Comparison of ENCODE assay signal across 8 cellular contexts in genomic region chr9:137223078-137224040, GRCh38. TPM values are rescaled to one million over a fixed set of nuclear protein-coding genes. Genes with fewer than 3 reads are reported as not detected.
DNase-seq lines count a peak whose midpoint lies in the region; ATAC-seq and TF ChIP-seq lines count a peak whose summit lies in the region.

No MANE protein-coding gene starts in this region.

- peaks cover 3% of the 10 kb centered on the region for H3K27me3 ChIP-seq in ovary
- H3K27me3 ChIP-seq in thyroid gland, result no peaks in the 10 kb centered on the region

- 0 to 1% (median 1%) methylated on average over 41 to 68 of the region's 68 CpGs for WGBS in ovary, 3 donors
- 2 to 3% methylated on average over 30 to 36 of the region's 68 CpGs for WGBS in thyroid gland, 2 donors

- peaks cover 7% of the 10 kb centered on the region for H3K4me1 Mint-ChIP-seq in activated naive CD8-positive, alpha-beta T cell treated with anti-CD3 and anti-CD28 coated beads, Interleukin-2, amount 10 ng/mL, durations not matched to agents 7 days and 5 days

- H3K4me3 ChIP-seq in GM12864 (ENCODE audit: low read depth, low read length) (peak overlapping the region; percentile 88), ovary (peak overlapping the region; percentile 50), thyroid gland (replicated peaks in 1 of 3) (peak overlapping the region; percentile 39 to 78 (median 53))

- TF ChIP-seq POLR2A in ovary (IDR thresholded peaks at IDR 0.05) (peak; percentile 26), thyroid gland (IDR thresholded peaks at IDR 0.05) (peak in 1 of 2 donors; percentile 65)

- H3K9me3 Mint-ChIP-seq in activated naive CD8-positive, alpha-beta T cell treated with anti-CD3 and anti-CD28 coated beads, Interleukin-2, amount 10 ng/mL, durations not matched to agents 7 days and 5 days, result no peaks in the 10 kb centered on the region

- POLR2A ChIA-PET in activated naive CD8-positive, alpha-beta T cell treated with anti-CD3 and anti-CD28 coated beads, Interleukin-2, amount 10 ng/mL, durations not matched to agents 7 days and 5 days (lab: Charles Lee), result interaction anchor here (0.5 to 4.9 kb wide), 24 partner anchors 9 to 495 kb away, joined by 3 to 43 read pairs (median 4); partner anchors contain the start of genes ANAPC2, DPP7, MAN1B1 and NDOR1

- TF ChIP-seq EP300 in ovary (IDR thresholded peaks at IDR 0.05), result no peak

- H3K27ac ChIP-seq in ovary (peak overlapping the region in 1 of 2 donors; percentile 62), thyroid gland (peak overlapping the region; percentile 77 to 87 (median 86))

- H3K9me3 ChIP-seq in ovary, result no peaks in the 10 kb centered on the region
- no peaks in the 10 kb centered on the region for H3K9me3 ChIP-seq in thyroid gland

- H3K4me1 ChIP-seq in ovary (ENCODE audit: insufficient read depth), result peaks cover 6% of the 10 kb centered on the region
- H3K4me1 ChIP-seq in thyroid gland, result peaks cover 31 to 47% of the 10 kb centered on the region in 2 donors

- H3K4me3 Mint-ChIP-seq in activated naive CD8-positive, alpha-beta T cell treated with anti-CD3 and anti-CD28 coated beads, Interleukin-2, amount 10 ng/mL, durations not matched to agents 7 days and 5 days, result peak overlapping the region; percentile 84

- DNase-seq in GM12864 (ENCODE audit: low read depth), result peak; percentile 97
- peak; percentile 91 for DNase-seq in NCI-H1105 treated with DMSO at 0.1 percent for 48 hours (lab: John Stamatoyannopoulos, UW)
- DNase-seq in SKM-1 treated with dmso at 0.1 percent for 144 hours (lab: John Stamatoyannopoulos, UW; ENCODE audit: unreplicated experiment), result peak; percentile 96
- peak; percentile 98 for DNase-seq in activated naive CD8-positive, alpha-beta T cell treated with anti-CD3 and anti-CD28 coated beads, Interleukin-2, amount 10 ng/mL, durations not matched to agents 7 days and 5 days
- DNase-seq in Right ventricle myocardium inferior (ENCODE audit: missing footprints), result peak; percentile 98
- peak; percentile 98 for DNase-seq in ovary
- DNase-seq in thyroid gland, result peak; percentile 97

- H3K36me3 ChIP-seq in ovary (no peaks in the 10 kb centered on the region), thyroid gland (no peaks in the 10 kb centered on the region)

- H3K27ac Mint-ChIP-seq in activated naive CD8-positive, alpha-beta T cell treated with anti-CD3 and anti-CD28 coated beads, Interleukin-2, amount 10 ng/mL, durations not matched to agents 7 days and 5 days, result peak overlapping the region; percentile 82

- ATAC-seq in HG02678 (IDR thresholded peaks at IDR 0.05; ENCODE audit: unreplicated experiment) (peak; percentile 69), Right ventricle myocardium inferior (peak; percentile 93)
- ATAC-seq in activated naive CD8-positive, alpha-beta T cell treated with anti-CD3 and anti-CD28 coated beads, Interleukin-2, amount 10 ng/mL, durations not matched to agents 7 days and 5 days (ENCODE audit: low read depth), result peak; percentile 87

- TF ChIP-seq CTCF in GM12864 (IDR thresholded peaks at IDR 0.05; ENCODE audit: low read depth, low read length, missing control alignments), result no peak
- no peak for TF ChIP-seq CTCF in ovary (IDR thresholded peaks at IDR 0.05)
- no peak for TF ChIP-seq CTCF in thyroid gland (IDR thresholded peaks at IDR 0.05)

- H3K36me3 Mint-ChIP-seq in activated naive CD8-positive, alpha-beta T cell treated with anti-CD3 and anti-CD28 coated beads, Interleukin-2, amount 10 ng/mL, durations not matched to agents 7 days and 5 days, result no peaks in the 10 kb centered on the region

- H3K27me3 Mint-ChIP-seq in activated naive CD8-positive, alpha-beta T cell treated with anti-CD3 and anti-CD28 coated beads, Interleukin-2, amount 10 ng/mL, durations not matched to agents 7 days and 5 days, result peaks cover 2% of the 10 kb centered on the region

- intact Hi-C loops in Right ventricle myocardium inferior (cut with DNase I) (loop anchor here (2.0 to 5.0 kb wide), 2 partner anchors 35 to 431 kb away; partner anchors contain the start of genes ANAPC2, SSNA1 and TMEM141), ovary (cut with DNase I) (loop anchor here in 1 of 4 donors (10.0 kb wide), 1 partner anchor 439 kb away; no protein-coding TSS in a partner anchor), thyroid gland (cut with DNase I) (no loop called here)

RNA-seq across cellular contexts. Expression of gene RNF208, which starts 1.3 kb away (rescaled TPM):
- 1 to 10 TPM; 5.0 to 7.2 TPM for total RNA-seq in activated naive CD8-positive, alpha-beta T cell treated with anti-CD3 and anti-CD28 coated beads, Interleukin-2, amount 10 ng/mL, durations not matched to agents 7 days and 5 days
- 26.0 TPM for total RNA-seq in Right ventricle myocardium inferior
- total RNA-seq in ovary, result 1 to 10 TPM in 5 of 7 donors, under 1 TPM in 1, not detected in 1; 0.92 to 6.5 (median 3.3) TPM
- 1 to 10 TPM in 1 of 2 donors, not detected in 1; 2.3 TPM for polyA plus RNA-seq in ovary
- total RNA-seq in thyroid gland, result 1 to 10 TPM; 2.3 to 4.5 (median 3.8) TPM

RNA-seq across cellular contexts. Expression of gene CYSRT1, which starts 1.6 kb away (rescaled TPM):
- total RNA-seq in activated naive CD8-positive, alpha-beta T cell treated with anti-CD3 and anti-CD28 coated beads, Interleukin-2, amount 10 ng/mL, durations not matched to agents 7 days and 5 days, result under 1 TPM; 0.45 to 0.55 TPM
- total RNA-seq in Right ventricle myocardium inferior (not detected), ovary (under 1 TPM in 4 of 7 donors, not detected in 3; 0.15 to 0.80 (median 0.33) TPM), thyroid gland (1 to 10 TPM in 2 of 4 donors, under 1 TPM in 1, not detected in 1; 0.94 to 2.3 (median 1.3) TPM)
- under 1 TPM in 1 of 2 donors, not detected in 1; 0.12 TPM for polyA plus RNA-seq in ovary

RNA-seq across cellular contexts. Expression of gene RNF224, which starts 3.9 kb away (rescaled TPM):
- not detected for total RNA-seq in activated naive CD8-positive, alpha-beta T cell treated with anti-CD3 and anti-CD28 coated beads, Interleukin-2, amount 10 ng/mL, durations not matched to agents 7 days and 5 days
- total RNA-seq in Right ventricle myocardium inferior (not detected), ovary (under 1 TPM in 1 of 7 donors, not detected in 6; 0.92 TPM), thyroid gland (under 1 TPM in 2 of 4 donors, not detected in 2; 0.33 to 0.81 TPM)
- not detected for polyA plus RNA-seq in ovary

RNA-seq across cellular contexts. Expression of gene SLC34A3, which starts 7.3 kb away (rescaled TPM):
- total RNA-seq in activated naive CD8-positive, alpha-beta T cell treated with anti-CD3 and anti-CD28 coated beads, Interleukin-2, amount 10 ng/mL, durations not matched to agents 7 days and 5 days, result not detected
- total RNA-seq in Right ventricle myocardium inferior, result not detected
- under 1 TPM in 2 of 7 donors, not detected in 5; 0.15 to 0.46 TPM for total RNA-seq in ovary
- polyA plus RNA-seq in ovary, result not detected
- under 1 TPM in 1 of 4 donors, not detected in 3; 0.33 TPM for total RNA-seq in thyroid gland

RNA-seq across cellular contexts. Expression of gene TUBB4B, which starts 17.7 kb away (rescaled TPM):
- total RNA-seq in activated naive CD8-positive, alpha-beta T cell treated with anti-CD3 and anti-CD28 coated beads, Interleukin-2, amount 10 ng/mL, durations not matched to agents 7 days and 5 days, result 100 to 1,000 TPM; 241 to 249 TPM
- total RNA-seq in Right ventricle myocardium inferior, result 620 TPM
- total RNA-seq in ovary, result 100 to 1,000 TPM in 6 of 7 donors, 10 to 100 TPM in 1; 88.0 to 234 (median 175) TPM
- polyA plus RNA-seq in ovary, result 10 to 100 TPM; 62.8 to 88.6 TPM
- total RNA-seq in thyroid gland, result 100 to 1,000 TPM; 181 to 757 (median 487) TPM
